ENCODE assay signal across 11 cellular contexts in the genomic region with DNA sequence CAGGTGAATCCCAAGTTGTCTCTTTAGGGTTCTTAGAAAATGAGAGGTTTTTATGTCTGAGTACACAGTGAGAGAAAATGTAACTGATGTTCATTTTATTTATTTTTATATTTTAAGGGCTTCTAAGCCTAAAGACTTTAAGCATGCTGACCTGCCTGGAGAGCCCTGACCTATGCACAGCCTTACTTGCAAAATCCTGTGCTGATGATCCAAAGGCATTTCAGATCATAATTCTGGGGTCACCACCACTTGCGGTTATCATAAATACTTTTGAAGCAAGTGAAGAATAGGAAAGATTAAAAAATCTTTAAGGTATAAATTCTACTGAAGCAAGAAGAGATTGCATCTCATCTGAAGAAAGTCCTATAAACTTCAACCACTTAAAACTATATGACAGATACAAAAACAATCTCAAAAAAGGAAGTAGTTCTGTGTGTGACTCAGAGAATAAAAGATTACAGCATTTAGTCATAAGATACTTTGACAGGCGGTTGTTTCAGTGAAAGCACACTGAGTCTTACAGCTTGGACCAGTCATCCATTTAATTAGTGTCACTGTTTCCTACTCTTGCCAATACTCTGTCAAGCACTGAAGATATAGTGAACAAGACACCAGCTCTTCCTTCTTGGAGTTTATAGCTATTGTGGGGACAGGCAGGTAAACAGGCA.
DNase-seq lines count a peak whose midpoint lies in the region; FAIRE-seq and TF ChIP-seq lines count a peak whose summit lies in the region.
"Had no signal": no experiment of that assay in that cellular context is flagged by ENCODE, and none has a peak within 500 bp of the region (broad histone marks: within the 10 kb centered on the region; RNA-seq: fewer than 3 reads in every experiment).

No MANE protein-coding gene starts in this region.

- intact Hi-C loops in activated T-helper 2 cell treated with anti-CD3 and anti-CD28 coated beads, Interferon-gamma antibody, Interleukin-2, Interleukin-4, amounts not matched to agents 10 μg/mL and 5 μg/mL and 100 μg/mL, durations not matched to agents 14 hours and 24 hours and 36 hours (cut with micrococcal nuclease) = loop anchor here (5.0 to 10.0 kb wide), 2 partner anchors 179 to 266 kb away; no protein-coding TSS in a partner anchor

- DNase-seq in activated T-cell treated with anti-CD3 and anti-CD28 coated beads, Interleukin-2, amount 50 U/mL, for 24 hours = no peak
- no peak for DNase-seq in activated T-cell treated with anti-CD3 and anti-CD28 coated beads, Interleukin-2, amount 50 U/mL, for 48 hours
- DNase-seq in SIG-M5 treated with dmso at 0.1 percent for 504 hours (lab: John Stamatoyannopoulos, UW; ENCODE audit: unreplicated experiment) (peak; percentile 27), fibroblast of villous mesenchyme (ENCODE audit: low read depth) (peak; percentile 86), type B pancreatic cell (ENCODE audit: extremely low spot score, unreplicated experiment) (no peak), frontal cortex (ENCODE audit: low spot score in 2 of 2) (no peak), NCI-H1092 (lab: John Stamatoyannopoulos, UW) (no peak)
- no peak for DNase-seq in activated T-helper 2 cell treated with anti-CD3 and anti-CD28 coated beads, Interferon-gamma antibody, Interleukin-2, Interleukin-4, amounts not matched to agents 10 μg/mL and 5 μg/mL and 100 μg/mL, durations not matched to agents 14 hours and 24 hours and 36 hours (ENCODE audit: low spot score)
- DNase-seq: colonic mucosa, midbrain, NCI-H2029 had no signal

- peaks cover 12% of the 10 kb centered on the region for H3K4me1 Mint-ChIP-seq in activated T-cell treated with anti-CD3 and anti-CD28 coated beads, Interleukin-2, amount 50 U/mL, for 24 hours (ENCODE audit: low read depth)
- H3K4me1 Mint-ChIP-seq in type B pancreatic cell (ENCODE audit: unreplicated experiment) = no peaks in the 10 kb centered on the region
- H3K4me1 Mint-ChIP-seq in activated T-helper 2 cell treated with anti-CD3 and anti-CD28 coated beads, Interferon-gamma antibody, Interleukin-2, Interleukin-4, amounts not matched to agents 10 μg/mL and 5 μg/mL and 100 μg/mL, durations not matched to agents 14 hours and 24 hours and 36 hours (ENCODE audit: low read depth) = peaks cover 6% of the 10 kb centered on the region

- H3K4me3 ChIP-seq in fibroblast of villous mesenchyme (ENCODE audit: low read depth, low read length) = no peak overlapping the region
- H3K4me3 ChIP-seq: colonic mucosa had no signal

- H3K27me3 Mint-ChIP-seq in activated T-cell treated with anti-CD3 and anti-CD28 coated beads, Interleukin-2, amount 50 U/mL, for 24 hours = peaks cover 50% of the 10 kb centered on the region
- no peaks in the 10 kb centered on the region for H3K27me3 Mint-ChIP-seq in type B pancreatic cell
- peaks cover 1% of the 10 kb centered on the region for H3K27me3 Mint-ChIP-seq in activated T-helper 2 cell treated with anti-CD3 and anti-CD28 coated beads, Interferon-gamma antibody, Interleukin-2, Interleukin-4, amounts not matched to agents 10 μg/mL and 5 μg/mL and 100 μg/mL, durations not matched to agents 14 hours and 24 hours and 36 hours (ENCODE audit: low read depth)

- no peak overlapping the region for H3K4me3 Mint-ChIP-seq in activated T-cell treated with anti-CD3 and anti-CD28 coated beads, Interleukin-2, amount 50 U/mL, for 24 hours
- H3K4me3 Mint-ChIP-seq in type B pancreatic cell = no peak overlapping the region
- H3K4me3 Mint-ChIP-seq in activated T-helper 2 cell treated with anti-CD3 and anti-CD28 coated beads, Interferon-gamma antibody, Interleukin-2, Interleukin-4, amounts not matched to agents 10 μg/mL and 5 μg/mL and 100 μg/mL, durations not matched to agents 14 hours and 24 hours and 36 hours (ENCODE audit: low read depth) = no peak overlapping the region

- no peak for TF ChIP-seq CTCF in fibroblast of villous mesenchyme (IDR thresholded peaks at IDR 0.05; ENCODE audit: insufficient read depth, low read depth, low read length)
- no peak for TF ChIP-seq CTCF in type B pancreatic cell (conservative IDR thresholded peaks at IDR 0.05)

- peak overlapping the region; percentile 38 for H3K27ac Mint-ChIP-seq in activated T-cell treated with anti-CD3 and anti-CD28 coated beads, Interleukin-2, amount 50 U/mL, for 24 hours
- H3K27ac Mint-ChIP-seq in type B pancreatic cell = peak overlapping the region; percentile 4
- H3K27ac Mint-ChIP-seq in activated T-helper 2 cell treated with anti-CD3 and anti-CD28 coated beads, Interferon-gamma antibody, Interleukin-2, Interleukin-4, amounts not matched to agents 10 μg/mL and 5 μg/mL and 100 μg/mL, durations not matched to agents 14 hours and 24 hours and 36 hours = no peak overlapping the region

- H3K36me3 Mint-ChIP-seq in activated T-cell treated with anti-CD3 and anti-CD28 coated beads, Interleukin-2, amount 50 U/mL, for 24 hours (ENCODE audit: low read depth) = no peaks in the 10 kb centered on the region
- no peaks in the 10 kb centered on the region for H3K36me3 Mint-ChIP-seq in type B pancreatic cell
- H3K36me3 Mint-ChIP-seq in activated T-helper 2 cell treated with anti-CD3 and anti-CD28 coated beads, Interferon-gamma antibody, Interleukin-2, Interleukin-4, amounts not matched to agents 10 μg/mL and 5 μg/mL and 100 μg/mL, durations not matched to agents 14 hours and 24 hours and 36 hours (ENCODE audit: low read depth) = no peaks in the 10 kb centered on the region

- H3K9me3 Mint-ChIP-seq in activated T-cell treated with anti-CD3 and anti-CD28 coated beads, Interleukin-2, amount 50 U/mL, for 24 hours = no peaks in the 10 kb centered on the region
- H3K9me3 Mint-ChIP-seq in type B pancreatic cell = no peaks in the 10 kb centered on the region
- no peaks in the 10 kb centered on the region for H3K9me3 Mint-ChIP-seq in activated T-helper 2 cell treated with anti-CD3 and anti-CD28 coated beads, Interferon-gamma antibody, Interleukin-2, Interleukin-4, amounts not matched to agents 10 μg/mL and 5 μg/mL and 100 μg/mL, durations not matched to agents 14 hours and 24 hours and 36 hours

- no peak for FAIRE-seq in frontal cortex (lab: Jason Lieb, UNC)

Comparison
In these comparisons a context has a peak if more than half of its experiments do, and no peak if none do; other contexts are left out.
1. DNase-seq: peak in SIG-M5 treated with dmso at 0.1 percent for 504 hours (single experiment) and fibroblast of villous mesenchyme (single experiment); none in activated T-cell treated with anti-CD3 and anti-CD28 coated beads, Interleukin-2, amount 50 U/mL, for 24 hours (single experiment), activated T-cell treated with anti-CD3 and anti-CD28 coated beads, Interleukin-2, amount 50 U/mL, for 48 hours (0 of 2), type B pancreatic cell (single experiment), frontal cortex (0 of 2), NCI-H1092 (single experiment) and activated T-helper 2 cell treated with anti-CD3 and anti-CD28 coated beads, Interferon-gamma antibody, Interleukin-2, Interleukin-4, amounts not matched to agents 10 μg/mL and 5 μg/mL and 100 μg/mL, durations not matched to agents 14 hours and 24 hours and 36 hours (single experiment).